Comparison of ENCODE assay signal across 14 cellular contexts in genomic region chr20:19699132-19699971, GRCh38. TPM values are rescaled to one million over a fixed set of nuclear protein-coding genes. Genes with fewer than 3 reads are reported as not detected.
DNase-seq lines count a peak whose midpoint lies in the region; ATAC-seq and TF ChIP-seq lines count a peak whose summit lies in the region.
"Had no signal": no experiment of that assay in that cellular context is flagged by ENCODE, and none has a peak within 500 bp of the region (broad histone marks: within the 10 kb centered on the region; RNA-seq: fewer than 3 reads in every experiment).

No MANE protein-coding gene starts in this region.

- no peaks in the 10 kb centered on the region for H3K9me3 ChIP-seq in thyroid gland
- H3K9me3 ChIP-seq: mucosa of descending colon had no signal

- H3K4me1 ChIP-seq in thyroid gland, result no peaks in the 10 kb centered on the region
- H3K4me1 ChIP-seq: gastroesophageal sphincter had no signal

- H3K4me3 Mint-ChIP-seq in stimulated activated naive B cell treated with anti-CD40 and anti-IgM and Interleukin-4, amounts not matched to agents 10 μg/mL and 1 μg/mL and 100 μg/mL, for 72 hours, result no peak overlapping the region
- H3K4me3 Mint-ChIP-seq: activated naive CD8-positive, alpha-beta T cell treated with anti-CD3 and anti-CD28 coated beads for 36 hours; H9 had no signal

- peaks cover 21 to 29% of the 10 kb centered on the region in 2 donors for H3K36me3 Mint-ChIP-seq in stimulated activated naive B cell treated with anti-CD40 and anti-IgM and Interleukin-4, amounts not matched to agents 10 μg/mL and 1 μg/mL and 100 μg/mL, for 72 hours
- H3K36me3 Mint-ChIP-seq: activated naive CD8-positive, alpha-beta T cell treated with anti-CD3 and anti-CD28 coated beads for 36 hours had no signal

- no peak for TF ChIP-seq POLR2A in thyroid gland (IDR thresholded peaks at IDR 0.05)

- peak; percentile 27; the same call in 1 of the 3 replicates for ATAC-seq in SK-N-SH treated with all-trans-retinoic acid at 6 μM for 48 hours
- ATAC-seq in stimulated activated naive B cell treated with anti-CD40 and anti-IgM and Interleukin-4, amounts not matched to agents 10 μg/mL and 1 μg/mL and 100 μg/mL, for 72 hours (replicated peaks), result peak; percentile 44 to 63
- ATAC-seq: gastroesophageal sphincter, mucosa of descending colon had no signal

- TF ChIP-seq CTCF in HFF-Myc (IDR thresholded peaks at IDR 0.05; ENCODE audit: low read depth, low read length, missing control alignments) (no peak), foreskin fibroblast (IDR thresholded peaks at IDR 0.05; ENCODE audit: low read depth, low read length) (no peak), thyroid gland (IDR thresholded peaks at IDR 0.05) (no peak)

- 87 to 93% methylated on average over 4 of the region's 4 CpGs for WGBS in thyroid gland, 2 donors

- no peaks in the 10 kb centered on the region for H3K36me3 ChIP-seq in thyroid gland

- peaks cover 35 to 68% of the 10 kb centered on the region in 2 donors for H3K4me1 Mint-ChIP-seq in stimulated activated naive B cell treated with anti-CD40 and anti-IgM and Interleukin-4, amounts not matched to agents 10 μg/mL and 1 μg/mL and 100 μg/mL, for 72 hours
- H3K4me1 Mint-ChIP-seq: activated naive CD8-positive, alpha-beta T cell treated with anti-CD3 and anti-CD28 coated beads for 36 hours; H9 had no signal

- H3K27ac Mint-ChIP-seq in stimulated activated naive B cell treated with anti-CD40 and anti-IgM and Interleukin-4, amounts not matched to agents 10 μg/mL and 1 μg/mL and 100 μg/mL, for 72 hours, result no peak overlapping the region
- H3K27ac Mint-ChIP-seq: activated naive CD8-positive, alpha-beta T cell treated with anti-CD3 and anti-CD28 coated beads for 36 hours; H9 had no signal

- H3K9me3 Mint-ChIP-seq in stimulated activated naive B cell treated with anti-CD40 and anti-IgM and Interleukin-4, amounts not matched to agents 10 μg/mL and 1 μg/mL and 100 μg/mL, for 72 hours, result peaks cover 11% of the 10 kb centered on the region in 2 donors

- H3K27me3 Mint-ChIP-seq in stimulated activated naive B cell treated with anti-CD40 and anti-IgM and Interleukin-4, amounts not matched to agents 10 μg/mL and 1 μg/mL and 100 μg/mL, for 72 hours, result no peaks in the 10 kb centered on the region

- H3K27ac ChIP-seq in thyroid gland, result no peak overlapping the region
- H3K27ac ChIP-seq: gastroesophageal sphincter, SK-N-MC had no signal

- H3K4me3 ChIP-seq in HFF-Myc (replicated peaks; ENCODE audit: low read depth, low read length) (no peak overlapping the region), foreskin fibroblast (ENCODE audit: low read depth in 1 of 2, low read length in 2 of 2) (no peak overlapping the region), thyroid gland (replicated peaks in 1 of 3) (no peak overlapping the region)
- H3K4me3 ChIP-seq: gastroesophageal sphincter, mucosa of descending colon, SK-N-MC had no signal

- no peaks in the 10 kb centered on the region for H3K27me3 ChIP-seq in thyroid gland
- H3K27me3 ChIP-seq: gastroesophageal sphincter had no signal

- DNase-seq in HFF-Myc (ENCODE audit: extremely low read depth, low read depth), result peak; percentile 73
- peak; percentile 64 to 72 for DNase-seq in foreskin fibroblast
- DNase-seq in stimulated activated naive B cell treated with anti-CD40 and anti-IgM and Interleukin-4, amounts not matched to agents 10 μg/mL and 1 μg/mL and 100 μg/mL, for 72 hours, result no peak
- no peak for DNase-seq in thyroid gland
- no peak for DNase-seq in activated effector memory CD4-positive, alpha-beta T cell treated with Interleukin-2 at 50 U/mL for 16 hours
- no peak for DNase-seq in epidermal melanocyte (ENCODE audit: insufficient read length, low spot score)
- DNase-seq: activated CD4-positive, alpha-beta T cell treated with anti-CD3 and anti-CD28 coated beads for 48 hours; activated naive CD8-positive, alpha-beta T cell treated with anti-CD3 and anti-CD28 coated beads for 36 hours; H9; mucosa of descending colon; NCI-H187 treated with DMSO at 0.1 percent for 48 hours had no signal

- intact Hi-C loops in thyroid gland (cut with DNase I), result no loop called here

TF ChIP-seq in SK-N-SH treated with all-trans-retinoic acid at 6 μM for 48 hours, 23 proteins besides CTCF, POLR2A, EP300 and RAD21:
- TF ChIP-seq CSDC2 (CRISPR knock-in tag; IDR thresholded peaks at IDR 0.05) (no peak), ZC3H10 (CRISPR knock-in tag; IDR thresholded peaks at IDR 0.05) (no peak), ISL1 (CRISPR knock-in tag; IDR thresholded peaks at IDR 0.05) (no peak), BACH2 (CRISPR knock-in tag; IDR thresholded peaks at IDR 0.05; ENCODE audit: borderline replicate concordance) (no peak), OSR1 (CRISPR knock-in tag; IDR thresholded peaks at IDR 0.05) (no peak), ZNF8 (CRISPR knock-in tag; IDR thresholded peaks at IDR 0.05) (no peak), POU6F1 (CRISPR knock-in tag; IDR thresholded peaks at IDR 0.05; ENCODE audit: borderline replicate concordance, low read depth) (no peak), TOX (CRISPR knock-in tag; IDR thresholded peaks at IDR 0.05; ENCODE audit: borderline replicate concordance) (no peak), ZNF565 (CRISPR knock-in tag; conservative IDR thresholded peaks at IDR 0.05; ENCODE audit: low read depth) (no peak), TCF4 (CRISPR knock-in tag; IDR thresholded peaks at IDR 0.05; ENCODE audit: borderline replicate concordance) (no peak), ZFP3 (CRISPR knock-in tag; IDR thresholded peaks at IDR 0.05) (no peak), ARNTL (CRISPR knock-in tag; IDR thresholded peaks at IDR 0.05; ENCODE audit: borderline replicate concordance, low read depth) (no peak), ZFP30 (CRISPR knock-in tag; IDR thresholded peaks at IDR 0.05) (no peak)
- TF ChIP-seq, protein P1, sequence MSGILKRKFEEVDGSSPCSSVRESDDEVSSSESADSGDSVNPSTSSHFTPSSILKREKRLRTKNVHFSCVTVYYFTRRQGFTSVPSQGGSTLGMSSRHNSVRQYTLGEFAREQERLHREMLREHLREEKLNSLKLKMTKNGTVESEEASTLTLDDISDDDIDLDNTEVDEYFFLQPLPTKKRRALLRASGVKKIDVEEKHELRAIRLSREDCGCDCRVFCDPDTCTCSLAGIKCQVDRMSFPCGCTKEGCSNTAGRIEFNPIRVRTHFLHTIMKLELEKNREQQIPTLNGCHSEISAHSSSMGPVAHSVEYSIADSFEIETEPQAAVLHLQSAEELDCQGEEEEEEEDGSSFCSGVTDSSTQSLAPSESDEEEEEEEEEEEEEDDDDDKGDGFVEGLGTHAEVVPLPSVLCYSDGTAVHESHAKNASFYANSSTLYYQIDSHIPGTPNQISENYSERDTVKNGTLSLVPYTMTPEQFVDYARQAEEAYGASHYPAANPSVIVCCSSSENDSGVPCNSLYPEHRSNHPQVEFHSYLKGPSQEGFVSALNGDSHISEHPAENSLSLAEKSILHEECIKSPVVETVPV (CRISPR knock-in tag; IDR thresholded peaks at IDR 0.05), result no peak

RNA-seq across cellular contexts. Expression of gene RIN2, which starts 58.7 kb away (rescaled TPM):
- total RNA-seq in thyroid gland, result 10 to 100 TPM; 64.5 to 89.4 (median 77.5) TPM
- total RNA-seq: activated naive CD8-positive, alpha-beta T cell treated with anti-CD3 and anti-CD28 coated beads for 36 hours had no signal

Comparison
In these comparisons a context has a peak if more than half of its experiments do, and no peak if none do; other contexts are left out.
1. DNase-seq: peak in HFF-Myc (single experiment) and foreskin fibroblast (2 of 2); none in stimulated activated naive B cell treated with anti-CD40 and anti-IgM and Interleukin-4, amounts not matched to agents 10 μg/mL and 1 μg/mL and 100 μg/mL, for 72 hours (single experiment), thyroid gland (0 of 2), activated effector memory CD4-positive, alpha-beta T cell treated with Interleukin-2 at 50 U/mL for 16 hours (single experiment) and epidermal melanocyte (single experiment).